In the genomic region with DNA sequence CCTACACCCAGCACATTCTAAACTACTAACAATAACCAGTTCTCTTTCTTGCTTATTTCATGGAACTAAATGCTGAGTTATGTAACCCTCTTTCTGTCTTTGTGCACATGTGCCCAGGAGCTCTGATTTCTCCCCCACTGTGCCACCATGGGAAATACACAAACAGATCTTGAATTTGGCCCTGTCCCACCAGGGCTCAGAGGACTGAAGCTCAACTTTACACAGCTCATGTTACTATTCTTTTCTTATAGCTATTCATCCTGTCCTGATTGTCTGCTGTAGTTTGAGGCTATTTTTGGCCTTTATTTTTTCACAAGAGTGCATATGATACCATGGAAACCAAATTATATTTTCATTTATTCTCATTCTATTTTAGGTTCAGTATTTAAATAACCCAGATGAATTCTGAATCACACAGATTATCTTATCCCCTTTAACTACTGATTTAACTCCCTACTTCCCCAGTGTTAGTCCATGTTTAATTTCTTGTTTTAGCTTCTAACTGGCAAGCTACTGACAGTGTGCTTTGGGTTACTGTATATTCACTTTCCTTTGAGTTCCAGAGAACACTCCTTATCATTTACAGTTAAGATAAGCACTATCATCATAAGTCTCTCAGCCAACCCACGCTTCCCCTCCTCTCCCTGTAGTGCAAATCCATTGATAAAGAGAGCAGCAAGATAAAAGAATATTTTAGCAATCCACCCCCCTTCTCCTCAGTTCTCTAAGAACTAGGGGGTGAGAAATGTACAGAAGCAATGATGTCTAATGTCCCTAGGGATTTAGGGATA, we compare ENCODE assay signal across 10 cellular contexts.
DNase-seq lines count a peak whose midpoint lies in the region; ATAC-seq and TF ChIP-seq lines count a peak whose summit lies in the region.
"Had no signal": no experiment of that assay in that cellular context is flagged by ENCODE, and none has a peak within 500 bp of the region (broad histone marks: within the 10 kb centered on the region; RNA-seq: fewer than 3 reads in every experiment).

No MANE protein-coding gene starts in this region.

- CTCF ChIA-PET in HEK293 (lab: Yijun Ruan, JAX): interaction anchor here (0.5 to 2.2 kb wide), 4 partner anchors 9 to 265 kb away, joined by 3 to 9 read pairs (median 4); no protein-coding TSS in a partner anchor
- CTCF ChIA-PET in PC-9 (lab: Charles Lee): interaction anchor here (0.5 to 1.0 kb wide), 2 partner anchors 17 to 220 kb away, joined by 3 to 6 read pairs; no protein-coding TSS in a partner anchor
- CTCF ChIA-PET in GM10248 (lab: Yijun Ruan, JAX): interaction anchor here (0.9 to 5.2 kb wide), 8 partner anchors 9 to 270 kb away, joined by 3 to 26 read pairs (median 6); a partner anchor contains a TSS

- H3F3A ChIP-seq in neural cell (ENCODE audit: insufficient read depth, low read length, poor library complexity, severe bottlenecking) (no peaks in the 10 kb centered on the region), PC-9 (ENCODE audit: insufficient read depth, low read depth) (peaks cover 43% of the 10 kb centered on the region)

- H3K9me2 ChIP-seq in neural cell (ENCODE audit: insufficient read depth, low read length): no peaks in the 10 kb centered on the region
- H3K9me2 ChIP-seq in PC-9 (ENCODE audit: insufficient read depth): no peaks in the 10 kb centered on the region

- H3K4me3 ChIP-seq in HEK293 (ENCODE audit: low read depth, low read length): no peak overlapping the region
- H3K4me3 ChIP-seq in neural cell (ENCODE audit: low read length): peak overlapping the region; percentile 24
- no peak overlapping the region for H3K4me3 ChIP-seq in PC-9

- no peaks in the 10 kb centered on the region for H3K9me3 ChIP-seq in HEK293 (ENCODE audit: control insufficient read depth, insufficient read depth, low read depth, low read length)
- H3K9me3 ChIP-seq in neural cell (ENCODE audit: low read length): no peaks in the 10 kb centered on the region
- H3K9me3 ChIP-seq in PC-9 (ENCODE audit: insufficient read depth, low read depth): no peaks in the 10 kb centered on the region

- no peak for TF ChIP-seq RAD21 in neural cell (conservative IDR thresholded peaks at IDR 0.05)

- H3K79me2 ChIP-seq in neural cell (replicated peaks; ENCODE audit: insufficient read depth, low read length) (no peaks in the 10 kb centered on the region), PC-9 (ENCODE audit: low read depth) (0 out of 2 replicates have a peak, but pooled peaks cover 5% of the 10 kb centered on the region)

- intact Hi-C loops in PC-9 (cut with micrococcal nuclease; ENCODE audit: unreplicated experiment): no loop called here

- H3K27me3 ChIP-seq in neural cell (ENCODE audit: insufficient read depth, low read depth, low read length) (no peaks in the 10 kb centered on the region), PC-9 (ENCODE audit: insufficient read depth, low read depth) (no peaks in the 10 kb centered on the region)

- no peak for ATAC-seq in GM18868 (IDR thresholded peaks at IDR 0.05; ENCODE audit: unreplicated experiment)
- ATAC-seq: Panc1 had no signal

- peaks cover 2% of the 10 kb centered on the region; the same call in 1 of the 2 replicates for H3K4me1 ChIP-seq in HEK293 (ENCODE audit: control insufficient read depth, insufficient read depth, low read length)
- H3K4me1 ChIP-seq in PC-9 (replicated peaks; ENCODE audit: insufficient read depth): peaks cover 39% of the 10 kb centered on the region

- DNase-seq in NCI-H345 treated with DMSO at 0.1 percent for 48 hours (lab: John Stamatoyannopoulos, UW; ENCODE audit: unreplicated experiment) (peak; percentile 11), dermis microvascular lymphatic vessel endothelial cell (ENCODE audit: low read depth in 2 of 2) (peak; percentile 52 to 68), PC-9 (no peak), midbrain (lab: John Stamatoyannopoulos, UW) (no peak), GM10248 (ENCODE audit: extremely low spot score) (no peak)
- DNase-seq: activated CD4-positive, alpha-beta T cell treated with anti-CD3 and anti-CD28 coated beads, Interleukin-2, amount 50 U/mL, for 48 hours had no signal

- H3K27ac ChIP-seq in HEK293 (ENCODE audit: extremely low read depth, low read depth, low read length) (no peak overlapping the region), neural cell (ENCODE audit: low read length) (no peak overlapping the region), PC-9 (no peak overlapping the region)

- no peaks in the 10 kb centered on the region for H4K20me1 ChIP-seq in neural cell (ENCODE audit: insufficient read depth)
- no peaks in the 10 kb centered on the region for H4K20me1 ChIP-seq in PC-9 (ENCODE audit: insufficient read depth)

- H3K36me3 ChIP-seq in HEK293 (ENCODE audit: control insufficient read depth in 2 of 2, insufficient read depth in 1 of 2, low read length in 2 of 2) (peaks cover 0 to 10% of the 10 kb centered on the region in 2 experiments; a peak in 2 of 3 replicates), neural cell (ENCODE audit: insufficient read depth, low read length) (no peaks in the 10 kb centered on the region), PC-9 (ENCODE audit: low read depth) (no peaks in the 10 kb centered on the region)

- H3K9ac ChIP-seq in neural cell (ENCODE audit: low read length): no peak overlapping the region

- POLR2A ChIA-PET in HEK293 (lab: Yijun Ruan, JAX) (no interaction called here), PC-9 (lab: Charles Lee; ENCODE audit: unreplicated experiment) (no interaction called here), GM10248 (lab: Yijun Ruan, JAX) (no interaction called here)

- TF ChIP-seq EP300 in neural cell (conservative IDR thresholded peaks at IDR 0.05; ENCODE audit: poor library complexity, severe bottlenecking): no peak

- TF ChIP-seq CTCF in HEK293 (tag by site-specific recombination; IDR thresholded peaks at IDR 0.05) (no peak), neural cell (IDR thresholded peaks at IDR 0.05; ENCODE audit: poor library complexity, severe bottlenecking) (no peak), PC-9 (conservative IDR thresholded peaks at IDR 0.05) (no peak), GM10248 (IDR thresholded peaks at IDR 0.05; ENCODE audit: control extremely low read depth, extremely low read depth, low read depth, missing control alignments) (no peak)

- BruUV-seq in PC-9 (replicated peaks; lab: Mats Ljungman, UMichigan): no TSS peak

- H2AFZ ChIP-seq in neural cell (ENCODE audit: low read depth, low read length) (no peak overlapping the region), PC-9 (no peak overlapping the region)

- no peak overlapping the region for H3K4me2 ChIP-seq in neural cell (ENCODE audit: low read length)
- no peak overlapping the region for H3K4me2 ChIP-seq in PC-9

TF ChIP-seq in HEK293, 187 proteins besides CTCF, POLR2A, EP300 and RAD21:
- TF ChIP-seq ZIC2 (tag by site-specific recombination; IDR thresholded peaks at IDR 0.05) (peak; percentile 57), ZNF768 (tag by site-specific recombination; IDR thresholded peaks at IDR 0.05) (no peak), ZNF610 (tag by site-specific recombination; IDR thresholded peaks at IDR 0.05; ENCODE audit: borderline replicate concordance) (no peak)

TF ChIP-seq in neural cell, 6 proteins besides CTCF, POLR2A, EP300 and RAD21:
- TF ChIP-seq, protein P1, sequence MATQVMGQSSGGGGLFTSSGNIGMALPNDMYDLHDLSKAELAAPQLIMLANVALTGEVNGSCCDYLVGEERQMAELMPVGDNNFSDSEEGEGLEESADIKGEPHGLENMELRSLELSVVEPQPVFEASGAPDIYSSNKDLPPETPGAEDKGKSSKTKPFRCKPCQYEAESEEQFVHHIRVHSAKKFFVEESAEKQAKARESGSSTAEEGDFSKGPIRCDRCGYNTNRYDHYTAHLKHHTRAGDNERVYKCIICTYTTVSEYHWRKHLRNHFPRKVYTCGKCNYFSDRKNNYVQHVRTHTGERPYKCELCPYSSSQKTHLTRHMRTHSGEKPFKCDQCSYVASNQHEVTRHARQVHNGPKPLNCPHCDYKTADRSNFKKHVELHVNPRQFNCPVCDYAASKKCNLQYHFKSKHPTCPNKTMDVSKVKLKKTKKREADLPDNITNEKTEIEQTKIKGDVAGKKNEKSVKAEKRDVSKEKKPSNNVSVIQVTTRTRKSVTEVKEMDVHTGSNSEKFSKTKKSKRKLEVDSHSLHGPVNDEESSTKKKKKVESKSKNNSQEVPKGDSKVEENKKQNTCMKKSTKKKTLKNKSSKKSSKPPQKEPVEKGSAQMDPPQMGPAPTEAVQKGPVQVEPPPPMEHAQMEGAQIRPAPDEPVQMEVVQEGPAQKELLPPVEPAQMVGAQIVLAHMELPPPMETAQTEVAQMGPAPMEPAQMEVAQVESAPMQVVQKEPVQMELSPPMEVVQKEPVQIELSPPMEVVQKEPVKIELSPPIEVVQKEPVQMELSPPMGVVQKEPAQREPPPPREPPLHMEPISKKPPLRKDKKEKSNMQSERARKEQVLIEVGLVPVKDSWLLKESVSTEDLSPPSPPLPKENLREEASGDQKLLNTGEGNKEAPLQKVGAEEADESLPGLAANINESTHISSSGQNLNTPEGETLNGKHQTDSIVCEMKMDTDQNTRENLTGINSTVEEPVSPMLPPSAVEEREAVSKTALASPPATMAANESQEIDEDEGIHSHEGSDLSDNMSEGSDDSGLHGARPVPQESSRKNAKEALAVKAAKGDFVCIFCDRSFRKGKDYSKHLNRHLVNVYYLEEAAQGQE (IDR thresholded peaks at IDR 0.05; ENCODE audit: borderline replicate concordance): no peak
- TF ChIP-seq MXI1 (conservative IDR thresholded peaks at IDR 0.05; ENCODE audit: poor library complexity, severe bottlenecking): no peak
- TF ChIP-seq SMC3 (conservative IDR thresholded peaks at IDR 0.05; ENCODE audit: poor library complexity): no peak
- no peak for TF ChIP-seq EZH2 (IDR thresholded peaks at IDR 0.05; ENCODE audit: borderline replicate concordance, insufficient read depth, low read length, poor library complexity, severe bottlenecking)
- TF ChIP-seq POLR2AphosphoS5 (IDR thresholded peaks at IDR 0.05): no peak
- TF ChIP-seq TAF1 (IDR thresholded peaks at IDR 0.05; ENCODE audit: low read depth): no peak

Comparison
In these comparisons a context has a peak if more than half of its experiments do, and no peak if none do; other contexts are left out.
1. DNase-seq: peak in NCI-H345 treated with DMSO at 0.1 percent for 48 hours (single experiment) and dermis microvascular lymphatic vessel endothelial cell (2 of 2); none in PC-9 (0 of 2), midbrain (single experiment) and GM10248 (single experiment).